In the genomic region with DNA sequence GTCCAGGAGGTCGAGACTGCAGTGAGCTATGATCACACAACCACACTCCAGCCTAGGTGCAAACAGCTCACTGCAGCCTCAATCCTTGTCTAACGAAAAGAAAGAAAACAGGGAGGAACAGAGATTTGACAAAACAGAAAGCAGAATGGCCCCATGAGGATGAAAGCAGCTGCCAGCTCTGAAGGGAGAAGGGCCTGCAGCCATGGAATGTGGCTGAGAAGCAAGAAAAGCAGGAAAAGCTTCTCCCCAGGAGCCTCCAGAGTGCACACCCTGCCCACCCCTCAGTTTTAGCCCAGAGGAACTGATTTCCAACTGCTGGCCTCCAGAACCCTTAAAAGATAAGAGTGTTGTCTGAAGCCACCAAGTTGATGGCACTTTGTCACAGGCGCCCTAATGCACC, we compare ENCODE assay signal across 1 cellular context.
TF ChIP-seq lines count a peak whose summit lies in the region.

No MANE protein-coding gene starts in this region.

TF ChIP-seq in IMR-90, 13 proteins besides CTCF, POLR2A, EP300 and RAD21 (continued from another document):
- no peak for TF ChIP-seq RFX5 (IDR thresholded peaks at IDR 0.05; ENCODE audit: low read depth, low read length)
- TF ChIP-seq NFE2L2 (IDR thresholded peaks at IDR 0.05; ENCODE audit: low read depth, low read length): no peak
- TF ChIP-seq, protein P1, sequence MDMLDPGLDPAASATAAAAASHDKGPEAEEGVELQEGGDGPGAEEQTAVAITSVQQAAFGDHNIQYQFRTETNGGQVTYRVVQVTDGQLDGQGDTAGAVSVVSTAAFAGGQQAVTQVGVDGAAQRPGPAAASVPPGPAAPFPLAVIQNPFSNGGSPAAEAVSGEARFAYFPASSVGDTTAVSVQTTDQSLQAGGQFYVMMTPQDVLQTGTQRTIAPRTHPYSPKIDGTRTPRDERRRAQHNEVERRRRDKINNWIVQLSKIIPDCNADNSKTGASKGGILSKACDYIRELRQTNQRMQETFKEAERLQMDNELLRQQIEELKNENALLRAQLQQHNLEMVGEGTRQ (IDR thresholded peaks at IDR 0.05; ENCODE audit: low read depth, low read length): no peak
- no peak for TF ChIP-seq CEBPB (IDR thresholded peaks at IDR 0.05; ENCODE audit: low read depth, low read length)
- TF ChIP-seq MAZ (IDR thresholded peaks at IDR 0.05; ENCODE audit: borderline replicate concordance, low read depth, low read length): no peak
- TF ChIP-seq CHD1 (IDR thresholded peaks at IDR 0.05; ENCODE audit: low read depth, low read length): no peak
